Comparison of ENCODE assay signal across 10 cellular contexts in the genomic region with DNA sequence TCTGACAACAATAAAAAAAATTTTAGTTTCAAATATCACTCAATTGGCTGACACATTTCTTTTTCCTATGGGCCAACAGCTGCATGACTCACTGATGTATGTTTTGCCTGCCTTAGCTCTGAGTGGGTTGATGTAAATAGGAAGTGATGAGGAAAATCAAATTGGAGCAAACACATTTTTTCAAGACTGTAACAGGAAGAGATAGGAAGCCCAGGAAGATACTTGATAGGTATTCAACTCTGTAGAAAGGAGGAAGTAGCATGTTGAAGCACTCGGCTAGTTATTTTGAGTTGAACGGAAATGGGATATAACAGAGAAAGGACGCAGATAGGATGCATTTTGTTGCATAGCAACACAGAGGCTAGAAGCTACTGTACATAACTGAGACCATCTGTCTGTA.
DNase-seq lines count a peak whose midpoint lies in the region; ATAC-seq and TF ChIP-seq lines count a peak whose summit lies in the region.
"Had no signal": no experiment of that assay in that cellular context is flagged by ENCODE, and none has a peak within 500 bp of the region (broad histone marks: within the 10 kb centered on the region; RNA-seq: fewer than 3 reads in every experiment).

No MANE protein-coding gene starts in this region.

- no peaks in the 10 kb centered on the region for H3F3A ChIP-seq in PC-3 (ENCODE audit: low read length, unreplicated experiment)

- peaks cover 4% of the 10 kb centered on the region; the same call in 1 of the 2 replicates for H3K9me2 ChIP-seq in PC-3 (replicated peaks; ENCODE audit: low read length)

- H3K4me3 ChIP-seq in PC-3 (ENCODE audit: low read length) (no peak overlapping the region), fibroblast of mammary gland (ENCODE audit: control insufficient read depth, low read depth, low read length) (no peak overlapping the region), prostate gland (no peak overlapping the region)

- no peaks in the 10 kb centered on the region for H4K20me1 ChIP-seq in PC-3 (ENCODE audit: low read length)

- peaks cover 10% of the 10 kb centered on the region for H3K27me3 Mint-ChIP-seq in activated CD8-positive, alpha-beta T cell treated with anti-CD3 and anti-CD28 coated beads for 36 hours
- peaks cover 4% of the 10 kb centered on the region for H3K27me3 Mint-ChIP-seq in activated CD8-positive, alpha-beta T cell treated with anti-CD3 and anti-CD28 coated beads, Interleukin-2, amount 10 ng/mL, durations not matched to agents 7 days and 5 days (ENCODE audit: low read depth)
- H3K27me3 Mint-ChIP-seq in stimulated activated naive B cell treated with anti-CD40 and anti-IgM and Interleukin-4, amounts not matched to agents 10 μg/mL and 1 μg/mL and 100 μg/mL, for 72 hours: peaks cover 3 to 11% of the 10 kb centered on the region in 2 donors
- peaks cover 14% of the 10 kb centered on the region for H3K27me3 Mint-ChIP-seq in activated CD4-positive, alpha-beta memory T cell treated with anti-CD3 and anti-CD28 coated beads, Interleukin-2, amount 10 ng/mL, durations not matched to agents 7 days and 5 days

- H3K36me3 Mint-ChIP-seq in activated CD8-positive, alpha-beta T cell treated with anti-CD3 and anti-CD28 coated beads for 36 hours (ENCODE audit: low read depth): no peaks in the 10 kb centered on the region
- H3K36me3 Mint-ChIP-seq in activated CD8-positive, alpha-beta T cell treated with anti-CD3 and anti-CD28 coated beads, Interleukin-2, amount 10 ng/mL, durations not matched to agents 7 days and 5 days (ENCODE audit: low read depth): no peaks in the 10 kb centered on the region
- no peaks in the 10 kb centered on the region for H3K36me3 Mint-ChIP-seq in stimulated activated naive B cell treated with anti-CD40 and anti-IgM and Interleukin-4, amounts not matched to agents 10 μg/mL and 1 μg/mL and 100 μg/mL, for 72 hours
- no peaks in the 10 kb centered on the region for H3K36me3 Mint-ChIP-seq in activated CD4-positive, alpha-beta memory T cell treated with anti-CD3 and anti-CD28 coated beads, Interleukin-2, amount 10 ng/mL, durations not matched to agents 7 days and 5 days (ENCODE audit: low read depth)
- H3K36me3 Mint-ChIP-seq: activated naive CD4-positive, alpha-beta T cell treated with anti-CD3 and anti-CD28 coated beads, Interleukin-2, amount 10 ng/mL, durations not matched to agents 7 days and 5 days had no signal

- H3K4me1 ChIP-seq in PC-3 (ENCODE audit: insufficient read depth, low read length) (peaks cover 24% of the 10 kb centered on the region), prostate gland (replicated peaks) (no peaks in the 10 kb centered on the region)

- H3K9me3 ChIP-seq in PC-3 (ENCODE audit: low read length) (no peaks in the 10 kb centered on the region), prostate gland (no peaks in the 10 kb centered on the region)

- POLR2A ChIA-PET in activated CD8-positive, alpha-beta T cell treated with anti-CD3 and anti-CD28 coated beads for 36 hours (lab: Charles Lee): no interaction called here
- POLR2A ChIA-PET in activated CD8-positive, alpha-beta T cell treated with anti-CD3 and anti-CD28 coated beads, Interleukin-2, amount 10 ng/mL, durations not matched to agents 7 days and 5 days (lab: Charles Lee): no interaction called here
- POLR2A ChIA-PET in PC-3 (lab: Charles Lee; ENCODE audit: unreplicated experiment): interaction anchor here (0.6 to 0.7 kb wide), 3 partner anchors 79 to 333 kb away, joined by 5 to 11 read pairs (median 10); no protein-coding TSS in a partner anchor
- POLR2A ChIA-PET in activated CD4-positive, alpha-beta memory T cell treated with anti-CD3 and anti-CD28 coated beads, Interleukin-2, amount 10 ng/mL, durations not matched to agents 7 days and 5 days (lab: Charles Lee): no interaction called here

- no peak for TF ChIP-seq CTCF in activated CD8-positive, alpha-beta T cell treated with anti-CD3 and anti-CD28 coated beads for 36 hours (IDR thresholded peaks at IDR 0.05)
- TF ChIP-seq CTCF in PC-3 (conservative IDR thresholded peaks at IDR 0.05; ENCODE audit: low read depth, low read length) (no peak), fibroblast of mammary gland (conservative IDR thresholded peaks at IDR 0.05; ENCODE audit: control insufficient read depth, insufficient read depth, low read depth, low read length) (no peak), prostate gland (IDR thresholded peaks at IDR 0.05) (no peak)

- H3K4me1 Mint-ChIP-seq in activated CD8-positive, alpha-beta T cell treated with anti-CD3 and anti-CD28 coated beads for 36 hours (ENCODE audit: low read depth): peaks cover 5% of the 10 kb centered on the region
- peaks cover 3% of the 10 kb centered on the region for H3K4me1 Mint-ChIP-seq in activated CD8-positive, alpha-beta T cell treated with anti-CD3 and anti-CD28 coated beads, Interleukin-2, amount 10 ng/mL, durations not matched to agents 7 days and 5 days (ENCODE audit: low read depth)
- H3K4me1 Mint-ChIP-seq in stimulated activated naive B cell treated with anti-CD40 and anti-IgM and Interleukin-4, amounts not matched to agents 10 μg/mL and 1 μg/mL and 100 μg/mL, for 72 hours: peaks cover 8 to 13% of the 10 kb centered on the region in 2 donors
- peaks cover 1% of the 10 kb centered on the region for H3K4me1 Mint-ChIP-seq in activated CD4-positive, alpha-beta memory T cell treated with anti-CD3 and anti-CD28 coated beads, Interleukin-2, amount 10 ng/mL, durations not matched to agents 7 days and 5 days

- no TSS peak for BruUV-seq in PC-3 (replicated peaks; lab: Mats Ljungman, UMichigan)

- ATAC-seq in activated CD8-positive, alpha-beta T cell treated with anti-CD3 and anti-CD28 coated beads for 36 hours: peak; percentile 30
- no peak for ATAC-seq in activated CD8-positive, alpha-beta T cell treated with anti-CD3 and anti-CD28 coated beads, Interleukin-2, amount 10 ng/mL, durations not matched to agents 7 days and 5 days
- peak; percentile 97 for ATAC-seq in PC-3
- ATAC-seq in stimulated activated naive B cell treated with anti-CD40 and anti-IgM and Interleukin-4, amounts not matched to agents 10 μg/mL and 1 μg/mL and 100 μg/mL, for 72 hours (replicated peaks): peak; percentile 63 to 72

- H3K9me3 Mint-ChIP-seq in activated CD8-positive, alpha-beta T cell treated with anti-CD3 and anti-CD28 coated beads for 36 hours: no peaks in the 10 kb centered on the region
- no peaks in the 10 kb centered on the region for H3K9me3 Mint-ChIP-seq in activated CD8-positive, alpha-beta T cell treated with anti-CD3 and anti-CD28 coated beads, Interleukin-2, amount 10 ng/mL, durations not matched to agents 7 days and 5 days (ENCODE audit: insufficient read depth)
- H3K9me3 Mint-ChIP-seq in stimulated activated naive B cell treated with anti-CD40 and anti-IgM and Interleukin-4, amounts not matched to agents 10 μg/mL and 1 μg/mL and 100 μg/mL, for 72 hours: peaks cover 0 to 3% of the 10 kb centered on the region in 2 donors
- no peaks in the 10 kb centered on the region for H3K9me3 Mint-ChIP-seq in activated CD4-positive, alpha-beta memory T cell treated with anti-CD3 and anti-CD28 coated beads, Interleukin-2, amount 10 ng/mL, durations not matched to agents 7 days and 5 days
- H3K9me3 Mint-ChIP-seq: activated naive CD4-positive, alpha-beta T cell treated with anti-CD3 and anti-CD28 coated beads, Interleukin-2, amount 10 ng/mL, durations not matched to agents 7 days and 5 days had no signal

- H3K4me2 ChIP-seq in PC-3 (ENCODE audit: low read length): peak overlapping the region; percentile 32

- peak overlapping the region; percentile 3 for H3K27ac ChIP-seq in PC-3 (ENCODE audit: low read length)
- no peak overlapping the region for H3K27ac ChIP-seq in prostate gland

- no peak for DNase-seq in activated CD8-positive, alpha-beta T cell treated with anti-CD3 and anti-CD28 coated beads for 36 hours
- no peak for DNase-seq in activated CD8-positive, alpha-beta T cell treated with anti-CD3 and anti-CD28 coated beads, Interleukin-2, amount 10 ng/mL, durations not matched to agents 7 days and 5 days
- DNase-seq in PC-3 (peak; percentile 98), fibroblast of mammary gland (ENCODE audit: low read depth) (peak; percentile 82), prostate gland (ENCODE audit: low spot score) (no peak)
- no peak for DNase-seq in stimulated activated naive B cell treated with anti-CD40 and anti-IgM and Interleukin-4, amounts not matched to agents 10 μg/mL and 1 μg/mL and 100 μg/mL, for 72 hours
- DNase-seq in activated effector memory CD4-positive, alpha-beta T cell treated with Interleukin-2 at 50 U/mL for 16 hours: no peak
- no peak for DNase-seq in activated CD4-positive, alpha-beta memory T cell treated with anti-CD3 and anti-CD28 coated beads, Interleukin-2, amount 10 ng/mL, durations not matched to agents 7 days and 5 days
- DNase-seq: activated naive CD4-positive, alpha-beta T cell treated with anti-CD3 and anti-CD28 coated beads, Interleukin-2, amount 10 ng/mL, durations not matched to agents 7 days and 5 days; CD8-positive, alpha-beta memory T cell had no signal

- H3K79me2 ChIP-seq in PC-3 (ENCODE audit: low read length): no peaks in the 10 kb centered on the region

- WGBS in prostate gland: 46% methylated on average over 3 of the region's 3 CpGs

- H3K27me3 ChIP-seq in PC-3 (ENCODE audit: low read length) (peaks cover 3% of the 10 kb centered on the region; the same call in 1 of the 2 replicates), prostate gland (replicated peaks; ENCODE audit: insufficient read depth) (no peaks in the 10 kb centered on the region)

- H3K4me3 Mint-ChIP-seq in activated CD8-positive, alpha-beta T cell treated with anti-CD3 and anti-CD28 coated beads for 36 hours: no peak overlapping the region
- H3K4me3 Mint-ChIP-seq in activated CD8-positive, alpha-beta T cell treated with anti-CD3 and anti-CD28 coated beads, Interleukin-2, amount 10 ng/mL, durations not matched to agents 7 days and 5 days: no peak overlapping the region
- peak overlapping the region in 1 of 2 donors; percentile 38 for H3K4me3 Mint-ChIP-seq in stimulated activated naive B cell treated with anti-CD40 and anti-IgM and Interleukin-4, amounts not matched to agents 10 μg/mL and 1 μg/mL and 100 μg/mL, for 72 hours
- no peak overlapping the region for H3K4me3 Mint-ChIP-seq in activated CD4-positive, alpha-beta memory T cell treated with anti-CD3 and anti-CD28 coated beads, Interleukin-2, amount 10 ng/mL, durations not matched to agents 7 days and 5 days
- H3K4me3 Mint-ChIP-seq: activated naive CD4-positive, alpha-beta T cell treated with anti-CD3 and anti-CD28 coated beads, Interleukin-2, amount 10 ng/mL, durations not matched to agents 7 days and 5 days; CD8-positive, alpha-beta memory T cell had no signal

- peak overlapping the region; percentile 10 for H2AFZ ChIP-seq in PC-3 (ENCODE audit: low read length)

- intact Hi-C loops in activated CD8-positive, alpha-beta T cell treated with anti-CD3 and anti-CD28 coated beads for 36 hours (cut with micrococcal nuclease): no loop called here
- intact Hi-C loops in PC-3 (cut with micrococcal nuclease): loop anchor here (5.0 to 10.0 kb wide), 3 partner anchors 165 to 318 kb away; no protein-coding TSS in a partner anchor
- intact Hi-C loops in prostate gland (cut with DNase I): no loop called here

- H3K9ac ChIP-seq in PC-3 (ENCODE audit: low read length): no peak overlapping the region

- TF ChIP-seq POLR2A in prostate gland (IDR thresholded peaks at IDR 0.05): no peak

- H3K36me3 ChIP-seq in PC-3 (ENCODE audit: low read depth, low read length) (no peaks in the 10 kb centered on the region), prostate gland (no peaks in the 10 kb centered on the region)

- CTCF ChIA-PET in activated CD8-positive, alpha-beta T cell treated with anti-CD3 and anti-CD28 coated beads for 36 hours (lab: Charles Lee): no interaction called here
- CTCF ChIA-PET in activated CD8-positive, alpha-beta T cell treated with anti-CD3 and anti-CD28 coated beads, Interleukin-2, amount 10 ng/mL, durations not matched to agents 7 days and 5 days (lab: Charles Lee): no interaction called here
- CTCF ChIA-PET in PC-3 (lab: Charles Lee): no interaction called here
- CTCF ChIA-PET in activated CD4-positive, alpha-beta memory T cell treated with anti-CD3 and anti-CD28 coated beads, Interleukin-2, amount 10 ng/mL, durations not matched to agents 7 days and 5 days (lab: Charles Lee): no interaction called here

- H3K27ac Mint-ChIP-seq in activated CD8-positive, alpha-beta T cell treated with anti-CD3 and anti-CD28 coated beads for 36 hours: no peak overlapping the region
- no peak overlapping the region for H3K27ac Mint-ChIP-seq in activated CD8-positive, alpha-beta T cell treated with anti-CD3 and anti-CD28 coated beads, Interleukin-2, amount 10 ng/mL, durations not matched to agents 7 days and 5 days
- H3K27ac Mint-ChIP-seq in stimulated activated naive B cell treated with anti-CD40 and anti-IgM and Interleukin-4, amounts not matched to agents 10 μg/mL and 1 μg/mL and 100 μg/mL, for 72 hours: peak overlapping the region; percentile 2
- no peak overlapping the region for H3K27ac Mint-ChIP-seq in activated CD4-positive, alpha-beta memory T cell treated with anti-CD3 and anti-CD28 coated beads, Interleukin-2, amount 10 ng/mL, durations not matched to agents 7 days and 5 days
- H3K27ac Mint-ChIP-seq: activated naive CD4-positive, alpha-beta T cell treated with anti-CD3 and anti-CD28 coated beads, Interleukin-2, amount 10 ng/mL, durations not matched to agents 7 days and 5 days; CD8-positive, alpha-beta memory T cell had no signal

Comparison
In these comparisons a context has a peak if more than half of its experiments do, and no peak if none do; other contexts are left out.
1. DNase-seq: peak in PC-3 (single experiment) and fibroblast of mammary gland (single experiment); none in activated CD8-positive, alpha-beta T cell treated with anti-CD3 and anti-CD28 coated beads for 36 hours (single experiment), activated CD8-positive, alpha-beta T cell treated with anti-CD3 and anti-CD28 coated beads, Interleukin-2, amount 10 ng/mL, durations not matched to agents 7 days and 5 days (single experiment), stimulated activated naive B cell treated with anti-CD40 and anti-IgM and Interleukin-4, amounts not matched to agents 10 μg/mL and 1 μg/mL and 100 μg/mL, for 72 hours (single experiment), activated effector memory CD4-positive, alpha-beta T cell treated with Interleukin-2 at 50 U/mL for 16 hours (single experiment), activated CD4-positive, alpha-beta memory T cell treated with anti-CD3 and anti-CD28 coated beads, Interleukin-2, amount 10 ng/mL, durations not matched to agents 7 days and 5 days (single experiment) and prostate gland (single experiment).